ENCODE assay signal across 27 cellular contexts in the genomic region with DNA sequence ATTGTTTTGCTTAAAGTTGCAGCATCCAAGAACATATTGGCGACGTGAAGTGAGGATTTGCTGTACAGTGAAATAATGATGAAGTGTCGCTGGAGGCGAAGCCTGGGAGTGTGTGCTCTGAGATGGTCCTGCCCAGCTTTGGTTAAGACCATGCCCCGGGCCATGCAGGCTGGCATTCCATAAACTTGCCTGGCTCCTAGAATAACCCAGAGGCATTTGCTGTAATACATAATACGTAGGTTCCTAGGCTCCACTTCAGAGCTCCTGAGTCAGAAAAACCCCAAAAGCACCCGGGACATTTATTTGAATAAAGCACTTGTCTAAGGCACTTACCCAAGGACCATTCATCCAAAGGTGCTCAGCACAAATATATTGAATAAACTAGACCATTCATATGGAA.
"Had no signal": no experiment of that assay in that cellular context is flagged by ENCODE, and none has a peak within 500 bp of the region (broad histone marks: within the 10 kb centered on the region; RNA-seq: fewer than 3 reads in every experiment).

No MANE protein-coding gene starts in this region.

- H3K36me3 ChIP-seq: adrenal gland, esophagus squamous epithelium, WERI-Rb-1 had no signal

- H3K4me1 ChIP-seq: adrenal gland, body of pancreas, esophagus squamous epithelium had no signal

- H3K27me3 ChIP-seq: adrenal gland, body of pancreas, esophagus squamous epithelium had no signal

- H3K4me3 ChIP-seq: adrenal gland, body of pancreas, esophagus squamous epithelium had no signal

- DNase-seq: activated B cell treated with CpG ODN at 0.5 μM for 24 hours; activated CD4-positive, alpha-beta T cell treated with anti-CD3 and anti-CD28 coated beads for 48 hours; activated CD4-positive, alpha-beta T cell treated with anti-CD3 and anti-CD28 coated beads, Interleukin-2, amount 50 U/mL, for 1 hour; activated CD4-positive, alpha-beta T cell treated with anti-CD3 and anti-CD28 coated beads, Interleukin-2, amount 50 U/mL, for 48 hours; activated CD8-positive, alpha-beta memory T cell treated with anti-CD3 and anti-CD28 coated beads for 24 hours; activated CD8-positive, alpha-beta T cell treated with anti-CD3 and anti-CD28 coated beads for 36 hours; activated effector memory CD4-positive, alpha-beta T cell treated with anti-CD3 and anti-CD28 coated beads, Interleukin-2, amount 50 U/mL, for 16 hours; activated naive CD4-positive, alpha-beta T cell treated with anti-CD3 and anti-CD28 coated beads for 36 hours; activated naive CD8-positive, alpha-beta T cell treated with anti-CD3 and anti-CD28 coated beads for 36 hours; activated naive CD8-positive, alpha-beta T cell treated with anti-CD3 and anti-CD28 coated beads, Interleukin-2, amount 50 U/mL, for 24 hours; activated T-cell treated with anti-CD3 and anti-CD28 coated beads, Interleukin-2, amount 50 U/mL, for 4 hours; adrenal gland; amygdala; aorta; body of pancreas; caudate nucleus; cortex of kidney; dermis blood vessel endothelial cell; effector CD4-positive, alpha-beta T cell; effector memory CD8-positive, alpha-beta T cell; erythroblast; esophagus squamous epithelium; head of caudate nucleus; T-cell; T-helper 17 cell; T1000; WERI-Rb-1 had no signal

- H3K27ac ChIP-seq: adrenal gland, body of pancreas, esophagus squamous epithelium, WERI-Rb-1 had no signal
